Comparison of ENCODE assay signal across 14 cellular contexts in the genomic region with DNA sequence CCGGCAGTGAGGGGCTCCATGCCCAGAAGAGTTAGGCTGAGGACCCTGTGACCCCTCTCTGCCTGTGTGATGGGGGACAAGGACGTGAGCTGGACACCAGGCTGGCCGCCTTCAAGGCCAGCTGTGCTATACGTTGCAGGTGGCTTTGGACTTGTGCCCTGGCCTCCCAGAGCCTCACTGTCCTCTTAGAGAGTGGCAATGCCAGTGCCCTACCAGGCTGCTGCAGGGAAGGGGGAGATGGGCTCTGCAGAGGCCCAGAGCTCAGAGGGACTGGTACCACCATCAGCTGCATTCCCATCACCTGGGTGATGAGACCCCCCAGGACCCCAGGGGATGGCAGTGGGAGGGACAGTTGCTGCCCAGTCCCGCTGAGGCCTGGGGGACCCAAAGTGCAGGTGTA.
DNase-seq lines count a peak whose midpoint lies in the region; ATAC-seq and TF ChIP-seq lines count a peak whose summit lies in the region.
"Had no signal": no experiment of that assay in that cellular context is flagged by ENCODE, and none has a peak within 500 bp of the region (broad histone marks: within the 10 kb centered on the region; RNA-seq: fewer than 3 reads in every experiment).

No MANE protein-coding gene starts in this region.

- no peak overlapping the region for H3K27ac Mint-ChIP-seq in chondrocyte (ENCODE audit: unreplicated experiment)
- peak overlapping the region; percentile 75 for H3K27ac Mint-ChIP-seq in neural crest cell (ENCODE audit: unreplicated experiment)
- H3K27ac Mint-ChIP-seq in CD8-positive, alpha-beta memory T cell = peak overlapping the region in 1 of 8 donors; percentile 24

- POLR2A ChIA-PET in CD8-positive, alpha-beta memory T cell (lab: Charles Lee) = no interaction called here

- H3K4me3 ChIP-seq in right cardiac atrium (ENCODE audit: low read length) = no peak overlapping the region
- no peak overlapping the region for H3K4me3 ChIP-seq in upper lobe of right lung
- H3K4me3 ChIP-seq in CD8-positive, alpha-beta memory T cell (ENCODE audit: low read length) = no peak overlapping the region
- H3K4me3 ChIP-seq: A549, Peyer's patch had no signal

- no peaks in the 10 kb centered on the region for H3K36me3 ChIP-seq in upper lobe of right lung
- no peaks in the 10 kb centered on the region for H3K36me3 ChIP-seq in CD8-positive, alpha-beta memory T cell (ENCODE audit: insufficient read depth, low read length)
- H3K36me3 ChIP-seq: Peyer's patch had no signal

- H3K9me3 ChIP-seq in right cardiac atrium (ENCODE audit: control insufficient read depth, low read length) (no peaks in the 10 kb centered on the region), upper lobe of right lung (no peaks in the 10 kb centered on the region)
- H3K9me3 ChIP-seq in CD8-positive, alpha-beta memory T cell (ENCODE audit: low read length) = no peaks in the 10 kb centered on the region
- H3K9me3 ChIP-seq: A549, Peyer's patch had no signal

- H3K27ac ChIP-seq in right cardiac atrium (ENCODE audit: low read length) (no peak overlapping the region), upper lobe of right lung (no peak overlapping the region)
- H3K27ac ChIP-seq in CD8-positive, alpha-beta memory T cell (ENCODE audit: low read depth, low read length) = no peak overlapping the region
- H3K27ac ChIP-seq: A549, Peyer's patch had no signal

- H3K27me3 Mint-ChIP-seq in chondrocyte (ENCODE audit: low read depth) = peaks cover 22% of the 10 kb centered on the region
- H3K27me3 Mint-ChIP-seq in neural crest cell (ENCODE audit: low read depth) = no peaks in the 10 kb centered on the region
- peaks cover 0 to 3% of the 10 kb centered on the region in 2 donors for H3K27me3 Mint-ChIP-seq in CD8-positive, alpha-beta memory T cell

- intact Hi-C loops in cardiac septum (cut with DNase I) = no loop called here
- intact Hi-C loops in right cardiac atrium (cut with DNase I) = no loop called here
- intact Hi-C loops in upper lobe of right lung (cut with DNase I) = no loop called here

- no peak for TF ChIP-seq CTCF in chondrocyte (IDR thresholded peaks at IDR 0.05)
- no peak for TF ChIP-seq CTCF in neural crest cell (conservative IDR thresholded peaks at IDR 0.05)
- TF ChIP-seq CTCF in upper lobe of right lung (IDR thresholded peaks at IDR 0.05) = no peak

- H3K27me3 ChIP-seq in right cardiac atrium (ENCODE audit: control insufficient read depth, insufficient read depth) (no peaks in the 10 kb centered on the region), upper lobe of right lung (no peaks in the 10 kb centered on the region)
- H3K27me3 ChIP-seq in CD8-positive, alpha-beta memory T cell (ENCODE audit: insufficient read depth, low read length, poor library complexity, severe bottlenecking) = no peaks in the 10 kb centered on the region
- H3K27me3 ChIP-seq: Peyer's patch had no signal

- ATAC-seq in right cardiac atrium = no peak
- no peak for ATAC-seq in upper lobe of right lung
- no peak for ATAC-seq in HG03025 (IDR thresholded peaks at IDR 0.05; ENCODE audit: low FRiP score, unreplicated experiment)
- ATAC-seq: A549, HCT116 had no signal

- H3K4me1 Mint-ChIP-seq in chondrocyte (ENCODE audit: low read depth) (peaks cover 4% of the 10 kb centered on the region), neural crest cell (no peaks in the 10 kb centered on the region)
- H3K4me1 Mint-ChIP-seq in CD8-positive, alpha-beta memory T cell = no peaks in the 10 kb centered on the region
- H3K4me1 Mint-ChIP-seq: CD4-positive, CD25-positive, alpha-beta regulatory T cell had no signal

- no peak overlapping the region for H3K4me3 Mint-ChIP-seq in chondrocyte (ENCODE audit: unreplicated experiment)
- no peak overlapping the region for H3K4me3 Mint-ChIP-seq in neural crest cell
- no peak overlapping the region for H3K4me3 Mint-ChIP-seq in CD8-positive, alpha-beta memory T cell
- H3K4me3 Mint-ChIP-seq: CD4-positive, CD25-positive, alpha-beta regulatory T cell had no signal

- H3K9me3 Mint-ChIP-seq in chondrocyte (ENCODE audit: low read depth) (no peaks in the 10 kb centered on the region), neural crest cell (no peaks in the 10 kb centered on the region)
- no peaks in the 10 kb centered on the region for H3K9me3 Mint-ChIP-seq in CD8-positive, alpha-beta memory T cell
- H3K9me3 Mint-ChIP-seq: CD4-positive, CD25-positive, alpha-beta regulatory T cell had no signal

- peak; percentile 62 for DNase-seq in cardiac septum (ENCODE audit: low spot score)
- DNase-seq in right cardiac atrium = no peak
- DNase-seq in chondrocyte (ENCODE audit: low spot score) = peak; percentile 72
- no peak for DNase-seq in neural crest cell (ENCODE audit: low read depth, low spot score)
- peak; percentile 54 for DNase-seq in upper lobe of right lung
- no peak for DNase-seq in CD8-positive, alpha-beta memory T cell
- DNase-seq: CD4-positive, CD25-positive, alpha-beta regulatory T cell; IMR-90; NCI-H187 treated with DMSO at 0.1 percent for 48 hours; NCI-H510A had no signal

- 90% methylated on average over 5 of the region's 5 CpGs for WGBS in right cardiac atrium

- CTCF ChIA-PET in CD8-positive, alpha-beta memory T cell (lab: Charles Lee) = no interaction called here

- no peaks in the 10 kb centered on the region for H3K36me3 Mint-ChIP-seq in chondrocyte (ENCODE audit: low read depth)
- H3K36me3 Mint-ChIP-seq in neural crest cell (ENCODE audit: low read depth) = no peaks in the 10 kb centered on the region
- H3K36me3 Mint-ChIP-seq in CD8-positive, alpha-beta memory T cell = no peaks in the 10 kb centered on the region
- H3K36me3 Mint-ChIP-seq: CD4-positive, CD25-positive, alpha-beta regulatory T cell had no signal

- H3K4me1 ChIP-seq in right cardiac atrium (ENCODE audit: control insufficient read depth, insufficient read depth, low read length) (no peaks in the 10 kb centered on the region), upper lobe of right lung (no peaks in the 10 kb centered on the region)
- no peaks in the 10 kb centered on the region for H3K4me1 ChIP-seq in CD8-positive, alpha-beta memory T cell (ENCODE audit: insufficient read depth, low read length)
- H3K4me1 ChIP-seq: A549, Peyer's patch had no signal

Comparison
In these comparisons a context has a peak if more than half of its experiments do, and no peak if none do; other contexts are left out.
1. DNase-seq: peak in cardiac septum (single experiment), chondrocyte (single experiment) and upper lobe of right lung (single experiment); none in right cardiac atrium (0 of 3), neural crest cell (single experiment) and CD8-positive, alpha-beta memory T cell (0 of 5).